ENCODE assay signal across 8 cellular contexts in genomic region chr3:130746296-130747039, GRCh38. TPM values are rescaled to one million over a fixed set of nuclear protein-coding genes. Genes with fewer than 3 reads are reported as not detected.
A peak's percentile ranks its signal among the peaks of the same experiment; 100 is the strongest.
DNase-seq lines count a peak whose midpoint lies in the region; ATAC-seq, FAIRE-seq and TF ChIP-seq lines count a peak whose summit lies in the region.

Gene PIK3R4 (minus strand): TSS chr3:130746829. CDS start chr3:130745218, 1,611 bp downstream.

- peaks cover 0 to 2% of the 10 kb centered on the region in 2 experiments for H3K4me1 ChIP-seq in trophoblast cell (ENCODE audit: control insufficient read depth in 1 of 2, insufficient read depth in 2 of 2, low read length in 2 of 2)
- peaks cover 6 to 39% (median 23%) of the 10 kb centered on the region in 4 donors for H3K4me1 ChIP-seq in transverse colon

- no peak within 1 kb of the TSS for H2BK12ac ChIP-seq in trophoblast cell (ENCODE audit: low read length)

- 0 to 1% (median 0%) methylated on average over 42 of the region's 42 CpGs for WGBS in adipose tissue, 3 donors
- WGBS in trophoblast cell (ENCODE audit: extremely low coverage, insufficient coverage, insufficient read length), result no CpG with 5 or more reads among the region's 42 CpGs
- WGBS in transverse colon (ENCODE audit: low coverage in 1 of 2), 2 donors, result 0 to 1% methylated on average over 7 to 34 of the region's 42 CpGs

- peak within 1 kb of the TSS; percentile 72 for H2BK5ac ChIP-seq in trophoblast cell (ENCODE audit: low read depth, low read length, poor library complexity)

- intact Hi-C loops in cardiac septum (cut with DNase I), result no loop called here
- intact Hi-C loops in transverse colon (cut with DNase I; ENCODE audit: low total_unique reads), result no loop called here

- peak; percentile 99 for FAIRE-seq in GM12891 (lab: Jason Lieb, UNC)

- H4K8ac ChIP-seq in trophoblast cell (ENCODE audit: low read depth, low read length), result peak within 1 kb of the TSS; percentile 98

- H3K79me1 ChIP-seq in trophoblast cell (ENCODE audit: low read length), result peaks cover 2% of the 10 kb centered on the region

- H3K14ac ChIP-seq in trophoblast cell (ENCODE audit: low read length), result peak within 1 kb of the TSS; percentile 90

- peak within 1 kb of the TSS; percentile 92 for H3K4me3 ChIP-seq in trophoblast cell (ENCODE audit: low read depth, low read length)
- H3K4me3 ChIP-seq in transverse colon, result peak within 1 kb of the TSS; percentile 66 to 93 (median 88)

- H2AK5ac ChIP-seq in trophoblast cell (ENCODE audit: low read length), result no peak within 1 kb of the TSS

- peak within 1 kb of the TSS; percentile 34 for H2BK120ac ChIP-seq in trophoblast cell (ENCODE audit: insufficient read depth, low read length, poor library complexity)

- peaks cover 22% of the 10 kb centered on the region for H3K36me3 Mint-ChIP-seq in T-cell

- TF ChIP-seq POLR2A in GM12891 (IDR thresholded peaks at IDR 0.05; ENCODE audit: low read depth, low read length) (peak; percentile 84), transverse colon (IDR thresholded peaks at IDR 0.05) (peak; percentile 74)

- CTCF ChIA-PET in T-cell (lab: Charles Lee), result interaction anchor here (0.7 to 2.0 kb wide), 4 partner anchors 12 to 147 kb away, joined by 3 to 10 read pairs (median 6); partner anchors contain the start of gene ATP2C1 (in 1 of the 2)

- H3K27me3 ChIP-seq in trophoblast cell (ENCODE audit: insufficient read depth, low read length), result no peaks in the 10 kb centered on the region
- H3K27me3 ChIP-seq in transverse colon, result no peaks in the 10 kb centered on the region

- peak within 1 kb of the TSS; percentile 93 for H3K9ac ChIP-seq in trophoblast cell (ENCODE audit: low read length)

- H3K4ac ChIP-seq in trophoblast cell (ENCODE audit: low read depth, low read length), result peak within 1 kb of the TSS; percentile 88

- peak within 1 kb of the TSS; percentile 86 for H3K18ac ChIP-seq in trophoblast cell (ENCODE audit: low read length)

- DNase-seq in GM12891 (ENCODE audit: insufficient read length, low spot score) (peak; percentile 79), NCI-H1436 treated with DMSO at 0.1 percent for 48 hours (lab: John Stamatoyannopoulos, UW) (peak; percentile 97), T-cell (peak; percentile 84 to 95 (median 92)), cardiac septum (ENCODE audit: low spot score) (peak; percentile 97), trophoblast cell (peak; percentile 99 to 100), transverse colon (peak; percentile 96)

- peak within 1 kb of the TSS; percentile 79 for H4K12ac ChIP-seq in trophoblast cell (ENCODE audit: low read depth, low read length)

- no peak for TF ChIP-seq CTCF in transverse colon (IDR thresholded peaks at IDR 0.05)

- H3K79me2 ChIP-seq in trophoblast cell (ENCODE audit: control insufficient read depth, insufficient read depth, low read length, poor library complexity), result peaks cover 8% of the 10 kb centered on the region

- no peak within 1 kb of the TSS for H3K27ac ChIP-seq in adipose tissue (ENCODE audit: low read depth, low read length)
- H3K27ac ChIP-seq in trophoblast cell (ENCODE audit: low read depth, low read length), result peak within 1 kb of the TSS; percentile 43
- peak within 1 kb of the TSS; percentile 83 to 94 (median 91) for H3K27ac ChIP-seq in transverse colon

- no peaks in the 10 kb centered on the region for H3K9me3 Mint-ChIP-seq in T-cell

- peaks cover 47 to 52% (median 51%) of the 10 kb centered on the region in 3 donors for H3K4me1 Mint-ChIP-seq in T-cell

- ATAC-seq in HG02840 (IDR thresholded peaks at IDR 0.05; ENCODE audit: low FRiP score, unreplicated experiment), result peak; percentile 91
- ATAC-seq in T-cell (replicated peaks in 1 of 4), result peak; percentile 86 to 91 (median 88)

- H3K9me3 ChIP-seq in trophoblast cell (ENCODE audit: insufficient read depth, low read depth, low read length) (no peaks in the 10 kb centered on the region), transverse colon (no peaks in the 10 kb centered on the region)

- TF ChIP-seq EP300 in transverse colon (IDR thresholded peaks at IDR 0.05; ENCODE audit: low read depth), result no peak

- H3K4me3 Mint-ChIP-seq in T-cell, result peak within 1 kb of the TSS in 2 of 3 donors; percentile 84 to 87

- H3K23ac ChIP-seq in trophoblast cell (ENCODE audit: low read length), result no peak within 1 kb of the TSS

- peak within 1 kb of the TSS; percentile 91 to 92 for H3K27ac Mint-ChIP-seq in T-cell

- H3K36me3 ChIP-seq in trophoblast cell (ENCODE audit: control insufficient read depth in 1 of 2, insufficient read depth in 2 of 2, low read length in 2 of 2), result peaks cover 0 to 6% of the 10 kb centered on the region in 2 experiments
- H3K36me3 ChIP-seq in transverse colon, result no peaks in the 10 kb centered on the region

- in situ Hi-C loops in transverse colon (cut with MboI; ENCODE audit: low pct_ligation_motif_present in 1 of 4, low pct_unique_long_range_greater_than_20kb in 1 of 4, low sequenced_read_pairs in 3 of 4), result loop anchor here in 1 of 4 donors (10.0 kb wide), 1 partner anchor 148 kb away; the partner anchor contains the start of gene ATP2C1

- peak within 1 kb of the TSS; percentile 85 for H4K91ac ChIP-seq in trophoblast cell (ENCODE audit: low read depth, low read length)

- no peaks in the 10 kb centered on the region for H3K27me3 Mint-ChIP-seq in T-cell

- POLR2A ChIA-PET in T-cell (lab: Charles Lee), result interaction anchor here in 1 of 2 donors (0.7 to 0.9 kb wide), 3 partner anchors 104 to 229 kb away, joined by 3 to 9 read pairs (median 7); partner anchors contain the start of gene ATP2C1

- peak within 1 kb of the TSS; percentile 99 for H3K4me2 ChIP-seq in trophoblast cell (ENCODE audit: low read length)

- peak within 1 kb of the TSS; percentile 91 for H2AFZ ChIP-seq in trophoblast cell (ENCODE audit: insufficient read depth, low read length, poor library complexity)

TF ChIP-seq in GM12891, 5 proteins besides CTCF, POLR2A, EP300 and RAD21:
- TF ChIP-seq PAX5 (IDR thresholded peaks at IDR 0.05; ENCODE audit: insufficient read depth, low read length, severe bottlenecking), result no peak
- peak; percentile 88 for TF ChIP-seq POLR2AphosphoS5 (IDR thresholded peaks at IDR 0.05; ENCODE audit: low read depth, low read length)
- peak; percentile 62 for TF ChIP-seq SPI1 (IDR thresholded peaks at IDR 0.05; ENCODE audit: low read depth, low read length)
- TF ChIP-seq POU2F2 (IDR thresholded peaks at IDR 0.05; ENCODE audit: low read depth, low read length), result peak; percentile 64
- TF ChIP-seq TAF1 (IDR thresholded peaks at IDR 0.05; ENCODE audit: low read depth, low read length), result no peak
TF ChIP-seq in GM12891: peak in this region for 3.

RNA-seq across cellular contexts. Expression of gene PIK3R4, which starts in this region (rescaled TPM):
- 9.4 TPM for polyA plus RNA-seq in GM12891 (2012; ENCODE audit: low read depth, missing spikeins)
- total RNA-seq in T-cell (10 to 100 TPM; 14.4 to 30.7 (median 26.0) TPM), cardiac septum (13.4 TPM), transverse colon (10 to 100 TPM in 3 of 4 donors, 1 to 10 TPM in 1; 8.2 to 33.0 (median 29.3) TPM)
- polyA plus RNA-seq in adipose tissue, result 10 to 100 TPM; 11.0 to 20.9 (median 15.9) TPM
- 10.8 and 11.2 TPM in 2 replicates for polyA plus RNA-seq in trophoblast cell (2013)
